Comparison of ENCODE assay signal across 16 cellular contexts in the genomic region with DNA sequence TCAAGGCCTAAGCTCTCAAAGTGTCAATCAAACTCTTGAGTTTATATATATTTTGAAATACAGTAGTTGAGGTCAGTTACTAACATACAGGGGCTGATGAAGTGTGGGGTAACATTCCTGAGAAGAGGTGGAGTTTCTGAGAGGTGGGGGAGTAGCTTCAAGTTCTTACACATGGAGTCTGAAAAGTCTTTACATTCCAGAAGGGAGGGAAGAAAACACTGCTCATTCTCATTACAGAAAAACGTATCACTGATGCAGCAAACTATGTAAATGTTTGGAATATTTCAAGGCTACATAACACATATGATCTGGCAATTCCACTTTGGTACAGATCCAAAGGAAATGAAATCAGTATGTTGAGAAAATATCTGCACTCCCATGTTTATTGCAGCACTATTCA.
"Had no signal": no experiment of that assay in that cellular context is flagged by ENCODE, and none has a peak within 500 bp of the region (broad histone marks: within the 10 kb centered on the region; RNA-seq: fewer than 3 reads in every experiment).

No MANE protein-coding gene starts in this region.

- H3K36me3 Mint-ChIP-seq: T-cell had no signal

- DNase-seq: activated CD4-positive, alpha-beta memory T cell treated with anti-CD3 and anti-CD28 coated beads, Interleukin-2, amount 10 ng/mL, durations not matched to agents 7 days and 5 days; activated CD4-positive, alpha-beta T cell treated with anti-CD3 and anti-CD28 coated beads for 36 hours; activated CD8-positive, alpha-beta memory T cell treated with anti-CD3 and anti-CD28 coated beads, Interleukin-2, amount 50 U/mL, for 48 hours; activated naive CD4-positive, alpha-beta T cell; endodermal cell; erythroblast; foreskin melanocyte; head of caudate nucleus; left ventricle myocardium superior; pancreas; T-cell; T1000 had no signal

- H3K27ac ChIP-seq: pancreas, skin epidermis, VCaP had no signal

- ATAC-seq: activated CD4-positive, alpha-beta T cell treated with anti-CD3 and anti-CD28 coated beads for 36 hours; left ventricle myocardium superior; pancreas; T-cell had no signal

- H3K27ac Mint-ChIP-seq: activated CD4-positive, alpha-beta memory T cell treated with anti-CD3 and anti-CD28 coated beads, Interleukin-2, amount 10 ng/mL, durations not matched to agents 7 days and 5 days; activated CD4-positive, alpha-beta T cell treated with anti-CD3 and anti-CD28 coated beads for 36 hours; activated T-helper 1 cell treated with anti-CD3 and anti-CD28 coated beads, Interleukin-12 subunit alpha, Interleukin-12 subunit beta, Interleukin-2, Interleukin-4 antibody, amounts not matched to agents 30 ng/mL and 10 ng/mL and 1 ng/mL, durations not matched to agents 14 hours and 24 hours and 36 hours; endodermal cell; T-cell had no signal

- H3K36me3 ChIP-seq: pancreas had no signal

- H3K27me3 Mint-ChIP-seq: activated CD4-positive, alpha-beta memory T cell treated with anti-CD3 and anti-CD28 coated beads, Interleukin-2, amount 10 ng/mL, durations not matched to agents 7 days and 5 days; activated CD4-positive, alpha-beta T cell treated with anti-CD3 and anti-CD28 coated beads for 36 hours; central memory CD8-positive, alpha-beta T cell; T-cell had no signal

- H3K4me3 ChIP-seq: pancreas, skin epidermis had no signal

- H3K9me3 ChIP-seq: pancreas had no signal

- H3K27me3 ChIP-seq: pancreas had no signal

- H3K4me1 Mint-ChIP-seq: activated CD4-positive, alpha-beta memory T cell treated with anti-CD3 and anti-CD28 coated beads, Interleukin-2, amount 10 ng/mL, durations not matched to agents 7 days and 5 days; central memory CD8-positive, alpha-beta T cell; endodermal cell had no signal

- H3K9me3 Mint-ChIP-seq: activated CD4-positive, alpha-beta memory T cell treated with anti-CD3 and anti-CD28 coated beads, Interleukin-2, amount 10 ng/mL, durations not matched to agents 7 days and 5 days; activated T-helper 1 cell treated with anti-CD3 and anti-CD28 coated beads, Interleukin-12 subunit alpha, Interleukin-12 subunit beta, Interleukin-2, Interleukin-4 antibody, amounts not matched to agents 30 ng/mL and 10 ng/mL and 1 ng/mL, durations not matched to agents 14 hours and 24 hours and 36 hours; central memory CD8-positive, alpha-beta T cell; endodermal cell had no signal

- H3K4me3 Mint-ChIP-seq: activated CD4-positive, alpha-beta memory T cell treated with anti-CD3 and anti-CD28 coated beads, Interleukin-2, amount 10 ng/mL, durations not matched to agents 7 days and 5 days; activated CD4-positive, alpha-beta T cell treated with anti-CD3 and anti-CD28 coated beads for 36 hours; activated T-helper 1 cell treated with anti-CD3 and anti-CD28 coated beads, Interleukin-12 subunit alpha, Interleukin-12 subunit beta, Interleukin-2, Interleukin-4 antibody, amounts not matched to agents 30 ng/mL and 10 ng/mL and 1 ng/mL, durations not matched to agents 14 hours and 24 hours and 36 hours; central memory CD8-positive, alpha-beta T cell; endodermal cell; T-cell had no signal

- H3K4me1 ChIP-seq: pancreas had no signal
